ENCODE assay signal across 8 cellular contexts in the genomic region with DNA sequence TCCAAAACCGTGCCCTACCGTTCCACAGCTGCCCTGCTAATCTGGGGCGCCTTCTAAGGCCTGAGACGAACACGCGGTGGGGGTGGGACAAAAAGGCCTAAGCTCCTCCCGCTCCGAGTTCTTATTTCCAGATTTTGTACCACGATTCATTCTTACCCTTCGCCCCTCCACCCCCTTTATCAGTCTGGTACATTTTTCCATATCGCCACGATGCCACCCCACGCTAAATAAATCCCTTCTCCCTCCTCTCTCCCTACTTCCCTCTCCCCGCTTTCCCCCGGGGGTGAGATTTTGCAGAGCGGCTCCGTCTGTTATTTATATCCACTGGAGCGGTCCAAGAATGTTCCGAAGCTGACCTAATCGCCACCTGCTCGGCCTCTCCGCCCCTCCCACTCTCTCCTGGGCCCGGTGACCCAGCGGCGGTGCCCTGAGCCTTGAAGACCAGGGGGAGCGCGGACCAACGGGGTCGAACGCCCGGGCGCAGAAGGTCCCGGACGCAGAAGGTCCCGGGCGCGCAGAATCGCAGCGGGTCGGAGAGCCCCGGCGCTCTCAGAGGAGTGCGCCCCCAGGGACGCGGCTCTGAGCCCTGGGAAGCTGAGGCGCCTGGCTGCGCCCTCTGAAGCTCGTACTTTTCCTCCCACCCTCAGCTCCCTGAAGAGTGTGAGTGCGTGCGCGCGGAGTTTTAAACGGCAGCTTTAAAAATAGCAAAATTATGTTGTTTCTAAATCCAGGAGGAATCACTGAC. TPM values are rescaled to one million over a fixed set of nuclear protein-coding genes. Genes with fewer than 3 reads are reported as not detected.
DNase-seq lines count a peak whose midpoint lies in the region; ATAC-seq and TF ChIP-seq lines count a peak whose summit lies in the region.

No MANE protein-coding gene starts in this region.

- peak; percentile 75 for ATAC-seq in CD4-positive, alpha-beta T cell (ENCODE audit: poor library complexity)
- ATAC-seq in HG02981 (IDR thresholded peaks at IDR 0.05; ENCODE audit: unreplicated experiment) (peak; percentile 20), left lung (peak; percentile 38), GM18870 (IDR thresholded peaks at IDR 0.05; ENCODE audit: unreplicated experiment) (no peak), HG03457 (IDR thresholded peaks at IDR 0.05; ENCODE audit: unreplicated experiment) (no peak)

- H3K4me1 ChIP-seq in left lung: peaks cover 18 to 30% of the 10 kb centered on the region in 2 donors

- intact Hi-C loops in CD4-positive, alpha-beta T cell (cut with DNase I, micrococcal nuclease): no loop called here
- intact Hi-C loops in left lung (cut with DNase I): no loop called here

- H3K27me3 Mint-ChIP-seq in CD4-positive, alpha-beta T cell: peaks cover 35% of the 10 kb centered on the region

- H3K9me3 ChIP-seq in CD4-positive, alpha-beta T cell (ENCODE audit: control insufficient read depth, low read length): no peaks in the 10 kb centered on the region
- no peaks in the 10 kb centered on the region for H3K9me3 ChIP-seq in WERI-Rb-1 (ENCODE audit: severe bottlenecking)
- no peaks in the 10 kb centered on the region for H3K9me3 ChIP-seq in left lung

- peak overlapping the region; percentile 69 for H3K4me3 ChIP-seq in WERI-Rb-1 (ENCODE audit: low read depth, low read length)
- peak overlapping the region; percentile 16 to 54 for H3K4me3 ChIP-seq in left lung

- peak overlapping the region; percentile 85 for H3K4me3 Mint-ChIP-seq in CD4-positive, alpha-beta T cell

- H3K27me3 ChIP-seq in CD4-positive, alpha-beta T cell (ENCODE audit: control insufficient read depth, insufficient read depth, low read length): peaks cover 43% of the 10 kb centered on the region
- no peaks in the 10 kb centered on the region for H3K27me3 ChIP-seq in WERI-Rb-1 (ENCODE audit: insufficient read depth, low read depth, severe bottlenecking)
- H3K27me3 ChIP-seq in left lung: peaks cover 4 to 57% of the 10 kb centered on the region in 2 donors

- no peaks in the 10 kb centered on the region for H3K36me3 ChIP-seq in WERI-Rb-1
- no peaks in the 10 kb centered on the region for H3K36me3 ChIP-seq in left lung

- CTCF ChIA-PET in CD4-positive, alpha-beta T cell (lab: Charles Lee): interaction anchor here (1.4 to 1.6 kb wide), 3 partner anchors 10 to 84 kb away, joined by 4 to 6 read pairs (median 5); partner anchors contain the start of gene MADD

- H3K4me1 Mint-ChIP-seq in CD4-positive, alpha-beta T cell (ENCODE audit: low read depth): peaks cover 6% of the 10 kb centered on the region

- no peak overlapping the region for H3K27ac ChIP-seq in CD4-positive, alpha-beta T cell (ENCODE audit: low read depth, low read length)
- H3K27ac ChIP-seq in WERI-Rb-1: peak overlapping the region; percentile 83
- peak overlapping the region; percentile 35 to 78 for H3K27ac ChIP-seq in left lung

- POLR2A ChIA-PET in CD4-positive, alpha-beta T cell (lab: Charles Lee): interaction anchor here (0.6 to 3.3 kb wide), 4 partner anchors 10 to 84 kb away, joined by 3 to 26 read pairs (median 11); partner anchors contain the start of genes ARFGAP2 and DDB2

- peak in 7 of 10 experiments; percentile 23 to 47 (median 27) for DNase-seq in CD4-positive, alpha-beta T cell
- DNase-seq in WERI-Rb-1: peak; percentile 75
- DNase-seq in dermis blood vessel endothelial cell: peak; percentile 35
- peak in 1 of 2 donors; percentile 81 for DNase-seq in left lung
- DNase-seq in stimulated activated CD4-positive, alpha-beta T cell treated with anti-CD3 and anti-CD28 coated beads, Interleukin-4, amount 100 ng/mL, for 24 hours: peak; percentile 61

- no peak overlapping the region for H3K27ac Mint-ChIP-seq in CD4-positive, alpha-beta T cell

- no peaks in the 10 kb centered on the region for H3K9me3 Mint-ChIP-seq in CD4-positive, alpha-beta T cell

- H3K36me3 Mint-ChIP-seq in CD4-positive, alpha-beta T cell (ENCODE audit: low read depth): no peaks in the 10 kb centered on the region

- no peak for TF ChIP-seq CTCF in CD4-positive, alpha-beta T cell (IDR thresholded peaks at IDR 0.05)
- TF ChIP-seq CTCF in WERI-Rb-1 (IDR thresholded peaks at IDR 0.05; ENCODE audit: low read depth, low read length) (0 out of 2 replicates have a peak, but pooled peaks have one; percentile 15), left lung (IDR thresholded peaks at IDR 0.05) (no peak)

RNA-seq across cellular contexts. Expression of gene PACSIN3, which starts 0.9 kb away (rescaled TPM):
- total RNA-seq in CD4-positive, alpha-beta T cell: under 1 TPM in 1 of 2 experiments, not detected in 1; 0.27 TPM
- 16.7 and 23.2 TPM in 2 replicates for total RNA-seq in dermis blood vessel endothelial cell
- 10 to 100 TPM; 32.9 to 44.2 TPM for total RNA-seq in left lung

RNA-seq across cellular contexts. Expression of gene ARFGAP2, which starts 10.4 kb away (rescaled TPM):
- total RNA-seq in CD4-positive, alpha-beta T cell: 100 to 1,000 TPM; 161 to 174 TPM
- total RNA-seq in dermis blood vessel endothelial cell: 132 and 177 TPM in 2 replicates
- total RNA-seq in left lung: 10 to 100 TPM; 79.1 to 86.3 TPM

RNA-seq across cellular contexts. Expression of gene DDB2, which starts 27.7 kb away (rescaled TPM):
- 10 to 100 TPM; 57.3 to 57.6 TPM for total RNA-seq in CD4-positive, alpha-beta T cell
- total RNA-seq in dermis blood vessel endothelial cell (59.2 and 71.9 TPM in 2 replicates), left lung (10 to 100 TPM; 32.0 to 33.1 TPM)

Comparison
In these comparisons a context has a peak if more than half of its experiments do, and no peak if none do; other contexts are left out.
1. ATAC-seq: peak in CD4-positive, alpha-beta T cell (single experiment), HG02981 (single experiment) and left lung (single experiment); none in GM18870 (single experiment) and HG03457 (single experiment).
2. RNA of gene PACSIN3, which starts 0.9 kb away (total RNA-seq): 32.9 to 44.2 TPM in left lung and 16.7 to 23.2 TPM in dermis blood vessel endothelial cell; 0.27 TPM in CD4-positive, alpha-beta T cell; every median in the first group is over 10 times any median in the second.